9 cellular contexts compared by ENCODE assay signal in genomic region chr6:11044712-11045167, GRCh38. TPM values are rescaled to one million over a fixed set of nuclear protein-coding genes. Genes with fewer than 3 reads are reported as not detected.
A peak's percentile ranks its signal among the peaks of the same experiment; 100 is the strongest.
DNase-seq lines count a peak whose midpoint lies in the region; ATAC-seq, FAIRE-seq and TF ChIP-seq lines count a peak whose summit lies in the region.
"Had no signal": no experiment of that assay in that cellular context is flagged by ENCODE, and none has a peak within 500 bp of the region (broad histone marks: within the 10 kb centered on the region; RNA-seq: fewer than 3 reads in every experiment).

No MANE protein-coding gene starts in this region.

- peak overlapping the region; percentile 78 for H3K27ac ChIP-seq in VCaP
- H3K27ac ChIP-seq in skin epidermis = no peak overlapping the region

- no peak for TF ChIP-seq CTCF in VCaP (conservative IDR thresholded peaks at IDR 0.05)
- no peak for TF ChIP-seq CTCF in fibroblast of pulmonary artery (IDR thresholded peaks at IDR 0.05; ENCODE audit: low read length, missing control alignments)

- DNase-seq in H7 = no peak
- DNase-seq in fibroblast of pulmonary artery (ENCODE audit: low read depth) = no peak
- no peak for DNase-seq in HuH-7 (ENCODE audit: low spot score)
- DNase-seq in GM19239 (ENCODE audit: insufficient read length, low spot score) = no peak
- DNase-seq: SHP77 had no signal

- peaks cover 37% of the 10 kb centered on the region for H3K27me3 ChIP-seq in H7 (ENCODE audit: control insufficient read depth, insufficient read depth, low read length)

- no peaks in the 10 kb centered on the region for H3K36me3 ChIP-seq in H7 (replicated peaks; ENCODE audit: control insufficient read depth, insufficient read depth, low read length)

- ATAC-seq in GM21717 (IDR thresholded peaks at IDR 0.05; ENCODE audit: unreplicated experiment) = no peak

- peak overlapping the region; percentile 55 for H3K4me3 ChIP-seq in H7 (ENCODE audit: insufficient read depth, low read depth, low read length)
- H3K4me3 ChIP-seq in fibroblast of pulmonary artery (replicated peaks; ENCODE audit: low read depth, low read length) = peak overlapping the region; percentile 55
- peak overlapping the region in 5 of 7 experiments; percentile 13 to 56 (median 56) for H3K4me3 ChIP-seq in skin epidermis

- FAIRE-seq in GM19239 (lab: Jason Lieb, UNC) = no peak

RNA-seq across cellular contexts. Expression of gene ELOVL2, which starts 0.6 kb away (rescaled TPM):
- total RNA-seq in H7 (2014; rRNA removed; shearing (Covaris generic)) = 1.0 and 2.6 TPM in 2 replicates
- total RNA-seq: HT-29 had no signal

RNA-seq across cellular contexts. Expression of gene SMIM13, which starts 48.9 kb away (rescaled TPM):
- total RNA-seq in H7 (2014; rRNA removed; shearing (Covaris generic)) = 4.2 and 5.7 TPM in 2 replicates
